ENCODE assay signal across 30 cellular contexts in the genomic region with DNA sequence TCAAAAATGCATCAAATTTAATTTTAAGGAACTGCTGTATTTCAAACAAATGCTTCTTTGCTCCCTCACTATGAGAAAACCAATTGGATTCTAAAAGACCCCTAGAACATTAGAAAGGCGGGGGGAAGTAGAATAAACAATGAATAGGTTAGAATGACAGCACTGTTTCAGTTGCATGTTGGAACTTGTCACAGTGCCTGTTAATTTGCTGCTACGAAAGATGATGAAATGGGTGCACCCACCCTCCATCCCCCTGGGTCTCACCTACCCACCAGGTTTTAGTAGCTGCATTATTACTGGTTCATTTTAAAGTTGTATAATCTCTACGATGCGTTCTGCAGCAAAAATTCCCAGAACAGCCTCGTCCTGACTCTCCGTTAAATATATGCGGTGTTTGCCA.
"Had no signal": no experiment of that assay in that cellular context is flagged by ENCODE, and none has a peak within 500 bp of the region (broad histone marks: within the 10 kb centered on the region; RNA-seq: fewer than 3 reads in every experiment).

No MANE protein-coding gene starts in this region.

- DNase-seq: activated B cell treated with CpG ODN at 0.5 μM for 24 hours; activated CD4-positive, alpha-beta T cell treated with anti-CD3 and anti-CD28 coated beads, Interleukin-2, amount 50 U/mL, for 1 hour; activated effector memory CD4-positive, alpha-beta T cell treated with anti-CD3 and anti-CD28 coated beads, Interleukin-2, amount 50 U/mL, for 16 hours; activated naive CD4-positive, alpha-beta T cell treated with anti-CD3 and anti-CD28 coated beads for 36 hours; activated naive CD8-positive, alpha-beta T cell treated with anti-CD3 and anti-CD28 coated beads for 36 hours; activated T-cell treated with anti-CD3 and anti-CD28 coated beads for 4 hours; adrenal gland; aorta; body of pancreas; cerebellar nuclear complex; colonic mucosa; effector CD8-positive, alpha-beta T cell; erythroblast; gastrocnemius medialis; islet precursor cell; left ventricle myocardium inferior; ovary; stimulated activated CD4-positive, alpha-beta T cell treated with anti-CD3 and anti-CD28 coated beads, Interleukin-12 subunit alpha, Interleukin-12 subunit beta, amount 100 ng/mL, for 4 hours; stimulated activated CD4-positive, alpha-beta T cell treated with anti-CD3 and anti-CD28 coated beads, Interleukin-4, amount 100 ng/mL, for 24 hours; trophoblast cell; uterus had no signal

- H3K27me3 Mint-ChIP-seq: activated B cell treated with CpG ODN at 0.5 μM for 24 hours had no signal

- H2AFZ ChIP-seq: hepatocyte had no signal

- H3K36me3 Mint-ChIP-seq: activated naive CD8-positive, alpha-beta T cell treated with anti-CD3 and anti-CD28 coated beads for 36 hours; stimulated activated effector memory CD8-positive, alpha-beta T cell treated with anti-CD3 and anti-CD28 coated beads, Interleukin-12 subunit alpha, Interleukin-12 subunit beta, amount 100 ng/mL, for 72 hours had no signal

- H3K4me3 Mint-ChIP-seq: activated B cell treated with CpG ODN at 0.5 μM for 24 hours; activated naive CD4-positive, alpha-beta T cell treated with anti-CD3 and anti-CD28 coated beads for 36 hours; activated naive CD8-positive, alpha-beta T cell treated with anti-CD3 and anti-CD28 coated beads for 36 hours; nephron; stimulated activated effector memory CD8-positive, alpha-beta T cell treated with anti-CD3 and anti-CD28 coated beads, Interleukin-12 subunit alpha, Interleukin-12 subunit beta, amount 100 ng/mL, for 72 hours; stimulated activated naive CD8-positive, alpha-beta T cell treated with anti-CD3 and anti-CD28 coated beads, Interleukin-15, Interleukin-2, amounts not matched to agents 100 ng/mL and 50 ng/mL, for 24 hours had no signal

- H3K4me3 ChIP-seq: adrenal gland, body of pancreas, cardiac muscle cell, colonic mucosa, gastrocnemius medialis, hepatocyte, left ventricle myocardium inferior, ovary, skin epidermis, thoracic aorta, uterus had no signal

- H3K4me1 ChIP-seq: adrenal gland, colonic mucosa, uterus had no signal

- H3K27ac Mint-ChIP-seq: activated B cell treated with CpG ODN at 0.5 μM for 24 hours; activated naive CD4-positive, alpha-beta T cell treated with anti-CD3 and anti-CD28 coated beads for 36 hours; activated naive CD8-positive, alpha-beta T cell treated with anti-CD3 and anti-CD28 coated beads for 36 hours; progenitor cell of endocrine pancreas; stimulated activated effector memory CD8-positive, alpha-beta T cell treated with anti-CD3 and anti-CD28 coated beads, Interleukin-12 subunit alpha, Interleukin-12 subunit beta, amount 100 ng/mL, for 72 hours; stimulated activated naive CD8-positive, alpha-beta T cell treated with anti-CD3 and anti-CD28 coated beads, Interleukin-15, Interleukin-2, amounts not matched to agents 100 ng/mL and 50 ng/mL, for 24 hours had no signal

- H3K79me2 ChIP-seq: hepatocyte had no signal

- H3K27ac ChIP-seq: adrenal gland, body of pancreas, cardiac muscle cell, colonic mucosa, gastrocnemius medialis, hepatocyte, left ventricle myocardium inferior, ovary, skin epidermis, thoracic aorta, uterus had no signal

- H3K4me1 Mint-ChIP-seq: activated B cell treated with CpG ODN at 0.5 μM for 24 hours; activated naive CD8-positive, alpha-beta T cell treated with anti-CD3 and anti-CD28 coated beads for 36 hours; stimulated activated effector memory CD8-positive, alpha-beta T cell treated with anti-CD3 and anti-CD28 coated beads, Interleukin-12 subunit alpha, Interleukin-12 subunit beta, amount 100 ng/mL, for 72 hours had no signal

- H3K4me2 ChIP-seq: hepatocyte had no signal

- H3K9me3 Mint-ChIP-seq: activated B cell treated with CpG ODN at 0.5 μM for 24 hours; activated naive CD4-positive, alpha-beta T cell treated with anti-CD3 and anti-CD28 coated beads for 36 hours; activated naive CD8-positive, alpha-beta T cell treated with anti-CD3 and anti-CD28 coated beads for 36 hours; nephron; stimulated activated effector memory CD8-positive, alpha-beta T cell treated with anti-CD3 and anti-CD28 coated beads, Interleukin-12 subunit alpha, Interleukin-12 subunit beta, amount 100 ng/mL, for 72 hours; stimulated activated naive CD8-positive, alpha-beta T cell treated with anti-CD3 and anti-CD28 coated beads, Interleukin-15, Interleukin-2, amounts not matched to agents 100 ng/mL and 50 ng/mL, for 24 hours had no signal

- H3K27me3 ChIP-seq: adrenal gland, body of pancreas, cardiac muscle cell, colonic mucosa, gastrocnemius medialis, hepatocyte, ovary, uterus had no signal

- H3K36me3 ChIP-seq: adrenal gland, cardiac muscle cell, colonic mucosa, gastrocnemius medialis, left ventricle myocardium inferior, ovary, thoracic aorta, uterus had no signal

- ATAC-seq: body of pancreas; gastrocnemius medialis; sciatic nerve; stimulated activated effector memory CD8-positive, alpha-beta T cell treated with anti-CD3 and anti-CD28 coated beads, Interleukin-12 subunit alpha, Interleukin-12 subunit beta, amount 100 ng/mL, for 72 hours had no signal

- H3K9me3 ChIP-seq: adrenal gland, body of pancreas, colonic mucosa, gastrocnemius medialis, left ventricle myocardium inferior, ovary, thoracic aorta, uterus had no signal
